ENCODE assay signal across 13 cellular contexts in the genomic region with DNA sequence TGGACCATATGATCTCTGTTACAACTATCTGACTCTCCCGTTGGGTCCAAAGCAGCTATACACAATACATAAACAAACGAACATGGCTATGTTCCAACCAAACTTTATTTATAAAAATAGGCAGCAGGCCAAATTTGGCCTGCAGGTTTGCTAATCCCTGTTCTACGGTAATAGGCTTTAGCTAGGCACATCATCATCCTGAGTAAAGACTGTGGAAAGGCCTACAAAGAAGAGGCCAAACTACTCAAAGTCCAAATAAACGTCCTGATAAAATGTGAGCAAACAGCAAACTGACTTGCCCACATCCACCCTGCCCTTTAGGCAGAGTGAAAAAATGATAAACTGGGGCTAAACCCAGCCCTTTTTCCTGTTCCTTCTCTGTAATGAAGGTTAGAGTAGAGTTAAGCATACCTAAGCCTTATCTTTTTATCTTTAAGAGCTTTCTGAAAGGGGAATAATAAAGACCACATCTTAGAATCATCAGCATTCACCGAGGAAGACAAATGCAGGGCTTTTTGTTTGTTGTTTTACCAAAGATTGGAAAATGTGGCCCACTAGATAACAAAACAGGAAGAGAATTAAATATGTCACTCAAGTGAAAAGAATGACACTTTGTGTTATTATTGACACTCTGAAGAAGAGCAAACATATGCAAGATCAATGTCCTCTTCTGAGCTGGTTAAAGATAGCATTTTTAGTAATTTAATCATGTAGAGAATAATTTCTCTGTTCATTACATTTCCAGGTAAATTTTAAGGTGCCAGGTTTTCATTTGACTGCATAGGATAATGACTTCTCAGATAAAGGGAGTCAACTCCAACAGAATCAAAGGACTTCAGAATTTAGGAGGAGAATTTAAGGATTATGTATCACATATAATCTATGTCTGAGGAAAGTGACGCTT.
DNase-seq lines count a peak whose midpoint lies in the region; ATAC-seq, FAIRE-seq and TF ChIP-seq lines count a peak whose summit lies in the region.
"Had no signal": no experiment of that assay in that cellular context is flagged by ENCODE, and none has a peak within 500 bp of the region (broad histone marks: within the 10 kb centered on the region; RNA-seq: fewer than 3 reads in every experiment).

No MANE protein-coding gene starts in this region.

- H2AFZ ChIP-seq in HepG2 (ENCODE audit: low read length) = no peak overlapping the region
- H2AFZ ChIP-seq: parathyroid adenoma had no signal

- in situ Hi-C loops in HepG2 (cut with HindIII; ENCODE audit: extremely low pct_ligation_motif_present, low pct_unique_long_range_greater_than_20kb) = no loop called here

- no peaks in the 10 kb centered on the region for H4K20me1 ChIP-seq in HepG2 (ENCODE audit: insufficient read depth, low read length)

- no TSS peak for BruUV-seq in HepG2 (replicated peaks; lab: Mats Ljungman, UMichigan)

- ATAC-seq in HepG2 (peak; percentile 97), GM18498 (IDR thresholded peaks at IDR 0.05; ENCODE audit: unreplicated experiment) (no peak)

- H3K9ac ChIP-seq in HepG2 (ENCODE audit: insufficient read depth, low read depth, low read length) = peak overlapping the region; percentile 61
- H3K9ac ChIP-seq: BLaER1 treated with 17β-estradiol and CSF1 and Interleukin-3, amounts not matched to agents 10 nM and 100 nM; parathyroid adenoma had no signal

- TF ChIP-seq CTCF in 22Rv1 (IDR thresholded peaks at IDR 0.05) (no peak), HFFc6 (IDR thresholded peaks at IDR 0.05) (no peak), HepG2 (CRISPR knock-in tag; IDR thresholded peaks at IDR 0.05) (no peak), coronary artery (IDR thresholded peaks at IDR 0.05) (no peak), tibial artery (IDR thresholded peaks at IDR 0.05) (no peak)

- H3K4me1 Mint-ChIP-seq in HFFc6 (ENCODE audit: low read depth) = peaks cover 69% of the 10 kb centered on the region
- peaks cover 36% of the 10 kb centered on the region for H3K4me1 Mint-ChIP-seq in activated T-helper 2 cell treated with anti-CD3 and anti-CD28 coated beads, Interferon-gamma antibody, Interleukin-2, Interleukin-4, amounts not matched to agents 10 μg/mL and 5 μg/mL and 100 μg/mL, durations not matched to agents 14 hours and 24 hours and 36 hours (ENCODE audit: low read depth)

- H3K79me2 ChIP-seq in HepG2 (ENCODE audit: insufficient read depth, low read length) = no peaks in the 10 kb centered on the region
- H3K79me2 ChIP-seq: parathyroid adenoma had no signal

- peak overlapping the region; percentile 66 for H3K4me2 ChIP-seq in HepG2 (ENCODE audit: low read depth, low read length)

- TF ChIP-seq EP300 in HepG2 (IDR thresholded peaks at IDR 0.05; ENCODE audit: low read depth in 2 of 2, low read length in 2 of 2) (peak in 1 of 2 experiments; percentile 66; a peak in 2 of 4 replicates), HepG2 (CRISPR knock-in tag; IDR thresholded peaks at IDR 0.05; ENCODE audit: borderline replicate concordance) (0 out of 2 replicates have a peak, but pooled peaks have one; percentile 55)

- H3K9me3 ChIP-seq in HepG2 (ENCODE audit: low read length) (no peaks in the 10 kb centered on the region), tibial artery (no peaks in the 10 kb centered on the region)
- H3K9me3 ChIP-seq: BLaER1 treated with 17β-estradiol and CSF1 and Interleukin-3, amounts not matched to agents 10 nM and 100 nM; body of pancreas; thyroid gland had no signal

- POLR2A ChIA-PET in HepG2 (lab: Yijun Ruan, JAX) = interaction anchor here (0.9 to 1.6 kb wide), 4 partner anchors 10 to 489 kb away, joined by 3 to 5 read pairs (median 4); partner anchors contain the start of gene PSAT1

- DNase-seq in HFFc6 = no peak
- no peak for DNase-seq in activated T-helper 2 cell treated with anti-CD3 and anti-CD28 coated beads, Interferon-gamma antibody, Interleukin-2, Interleukin-4, amounts not matched to agents 10 μg/mL and 5 μg/mL and 100 μg/mL, durations not matched to agents 14 hours and 24 hours and 36 hours (ENCODE audit: low spot score)
- peak; percentile 96 for DNase-seq in HepG2 (ENCODE audit: low spot score)
- no peak for DNase-seq in 8988T
- no peak for DNase-seq in coronary artery (ENCODE audit: low spot score)
- DNase-seq in tibial artery = no peak
- DNase-seq: body of pancreas, kidney, thyroid gland had no signal

- H3K4me1 ChIP-seq in HepG2 (ENCODE audit: insufficient read depth, low read length) (peaks cover 58% of the 10 kb centered on the region), tibial artery (peaks cover 0 to 18% (median 9%) of the 10 kb centered on the region in 4 donors)
- H3K4me1 ChIP-seq: parathyroid adenoma had no signal

- H3K4me3 Mint-ChIP-seq in HFFc6 = no peak overlapping the region
- no peak overlapping the region for H3K4me3 Mint-ChIP-seq in activated T-helper 2 cell treated with anti-CD3 and anti-CD28 coated beads, Interferon-gamma antibody, Interleukin-2, Interleukin-4, amounts not matched to agents 10 μg/mL and 5 μg/mL and 100 μg/mL, durations not matched to agents 14 hours and 24 hours and 36 hours (ENCODE audit: low read depth)

- H3K27me3 Mint-ChIP-seq in HFFc6 (ENCODE audit: insufficient read depth) = no peaks in the 10 kb centered on the region
- no peaks in the 10 kb centered on the region for H3K27me3 Mint-ChIP-seq in activated T-helper 2 cell treated with anti-CD3 and anti-CD28 coated beads, Interferon-gamma antibody, Interleukin-2, Interleukin-4, amounts not matched to agents 10 μg/mL and 5 μg/mL and 100 μg/mL, durations not matched to agents 14 hours and 24 hours and 36 hours (ENCODE audit: low read depth)

- intact Hi-C loops in activated T-helper 2 cell treated with anti-CD3 and anti-CD28 coated beads, Interferon-gamma antibody, Interleukin-2, Interleukin-4, amounts not matched to agents 10 μg/mL and 5 μg/mL and 100 μg/mL, durations not matched to agents 14 hours and 24 hours and 36 hours (cut with micrococcal nuclease) = no loop called here
- intact Hi-C loops in HepG2 (cut with micrococcal nuclease; ENCODE audit: unreplicated experiment) (loop anchor here (2.0 kb wide), 2 partner anchors 45 to 223 kb away; partner anchors contain the start of gene GNAQ), tibial artery (cut with DNase I; ENCODE audit: low total_unique reads) (no loop called here)

- TF ChIP-seq RAD21 in HepG2 (CRISPR knock-in tag; IDR thresholded peaks at IDR 0.05) = no peak

- 1% methylated on average over 6 of the region's 6 CpGs for WGBS in HepG2 (ENCODE audit: low lambda C conversion rate)

- no peaks in the 10 kb centered on the region for H3K9me3 Mint-ChIP-seq in HFFc6
- no peaks in the 10 kb centered on the region for H3K9me3 Mint-ChIP-seq in activated T-helper 2 cell treated with anti-CD3 and anti-CD28 coated beads, Interferon-gamma antibody, Interleukin-2, Interleukin-4, amounts not matched to agents 10 μg/mL and 5 μg/mL and 100 μg/mL, durations not matched to agents 14 hours and 24 hours and 36 hours

- TF ChIP-seq POLR2A in HepG2 (IDR thresholded peaks at IDR 0.05; ENCODE audit: insufficient read depth in 1 of 2, low read depth in 2 of 2, low read length in 2 of 2) = no peak

- H3K27ac ChIP-seq in 22Rv1 (peak overlapping the region; percentile 57), HepG2 (ENCODE audit: extremely low read length, insufficient read depth, low read length) (peak overlapping the region; percentile 93), coronary artery (no peak overlapping the region), tibial artery (no peak overlapping the region)
- H3K27ac ChIP-seq: BLaER1 treated with 17β-estradiol and CSF1 and Interleukin-3, amounts not matched to agents 10 nM and 100 nM; body of pancreas; parathyroid adenoma; thyroid gland had no signal

- FAIRE-seq in HepG2 (lab: Jason Lieb, UNC) = peak; percentile 76
- FAIRE-seq: kidney had no signal

- H3K27ac Mint-ChIP-seq in HFFc6 = peak overlapping the region; percentile 49
- peak overlapping the region; percentile 42 for H3K27ac Mint-ChIP-seq in activated T-helper 2 cell treated with anti-CD3 and anti-CD28 coated beads, Interferon-gamma antibody, Interleukin-2, Interleukin-4, amounts not matched to agents 10 μg/mL and 5 μg/mL and 100 μg/mL, durations not matched to agents 14 hours and 24 hours and 36 hours

- CTCF ChIA-PET in HepG2 (lab: Yijun Ruan, JAX; ENCODE audit: low intra/inter-chr PET ratio, low total read pairs) = no interaction called here

- H3K36me3 ChIP-seq in HepG2 (replicated peaks in 1 of 2; ENCODE audit: control insufficient read depth in 1 of 2, insufficient read depth in 2 of 2, low read length in 2 of 2) (peaks cover 1 to 2% of the 10 kb centered on the region in 2 experiments; a peak in 1 of 5 replicates), tibial artery (peaks cover 3 to 7% (median 5%) of the 10 kb centered on the region in 3 donors)
- H3K36me3 ChIP-seq: thyroid gland had no signal

- H3K27me3 ChIP-seq in HepG2 (ENCODE audit: control insufficient read depth in 1 of 2, insufficient read depth in 2 of 2, low read length in 2 of 2) (no peaks in the 10 kb centered on the region), tibial artery (no peaks in the 10 kb centered on the region)
- H3K27me3 ChIP-seq: BLaER1 treated with 17β-estradiol and CSF1 and Interleukin-3, amounts not matched to agents 10 nM and 100 nM; body of pancreas; thyroid gland had no signal

- H3K4me3 ChIP-seq in HepG2 (replicated peaks in 1 of 3; ENCODE audit: insufficient read depth in 1 of 3, low read depth in 2 of 3, low read length in 3 of 3) = peak overlapping the region in 2 of 3 experiments; percentile 4 to 34; a peak in 2 of 6 replicates
- H3K4me3 ChIP-seq in coronary artery = no peak overlapping the region
- no peak overlapping the region for H3K4me3 ChIP-seq in tibial artery
- H3K4me3 ChIP-seq: BLaER1 treated with 17β-estradiol and CSF1 and Interleukin-3, amounts not matched to agents 10 nM and 100 nM; body of pancreas; thyroid gland had no signal

- H3K36me3 Mint-ChIP-seq in HFFc6 (ENCODE audit: low read depth) = peaks cover 31% of the 10 kb centered on the region
- H3K36me3 Mint-ChIP-seq in activated T-helper 2 cell treated with anti-CD3 and anti-CD28 coated beads, Interferon-gamma antibody, Interleukin-2, Interleukin-4, amounts not matched to agents 10 μg/mL and 5 μg/mL and 100 μg/mL, durations not matched to agents 14 hours and 24 hours and 36 hours (ENCODE audit: low read depth) = peaks cover 64% of the 10 kb centered on the region

TF ChIP-seq in HepG2, 621 proteins besides CTCF, POLR2A, EP300 and RAD21 (continues in another document):
- TF ChIP-seq HNF4A (CRISPR knock-in tag; IDR thresholded peaks at IDR 0.05) (peak; percentile 86), ZNF782 (CRISPR knock-in tag; IDR thresholded peaks at IDR 0.05; ENCODE audit: borderline replicate concordance) (no peak)

Comparison
In these comparisons a context has a peak if more than half of its experiments do, and no peak if none do; other contexts are left out.
1. H3K27ac ChIP-seq: peak in 22Rv1 (single experiment) and HepG2 (single experiment); none in coronary artery (0 of 2) and tibial artery (0 of 2).
2. H3K4me3 ChIP-seq: peak in HepG2 (2 of 3); none in coronary artery (single experiment) and tibial artery (0 of 2).